ENCODE assay signal across 8 cellular contexts in the genomic region with DNA sequence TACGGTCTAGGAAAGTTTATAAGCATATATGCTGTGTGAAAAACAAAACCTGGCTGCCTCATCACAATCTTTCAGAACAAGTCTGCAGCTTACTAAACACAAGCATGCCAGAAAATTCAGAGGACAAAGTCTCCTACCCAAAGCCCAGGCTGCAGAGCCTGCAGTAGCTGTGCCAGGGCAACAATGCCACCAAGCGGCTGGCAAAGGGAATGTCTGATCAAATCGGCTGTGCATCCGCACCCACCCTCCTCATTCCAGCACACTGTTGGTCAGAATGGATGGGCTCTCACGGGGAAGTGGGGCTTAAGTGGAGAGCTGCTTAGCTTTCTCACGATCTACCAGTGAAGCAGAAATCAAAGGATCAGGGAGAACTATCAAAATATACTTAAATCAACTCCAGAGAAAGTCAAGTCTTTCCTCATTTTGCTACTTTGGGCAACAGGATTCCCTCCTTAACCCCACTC.
DNase-seq lines count a peak whose midpoint lies in the region; ATAC-seq and TF ChIP-seq lines count a peak whose summit lies in the region.

No MANE protein-coding gene starts in this region.

- peak overlapping the region; percentile 67 to 72 for H3K4me3 Mint-ChIP-seq in stimulated activated naive B cell treated with anti-CD40 and anti-IgM and Interleukin-4, amounts not matched to agents 10 μg/mL and 1 μg/mL and 100 μg/mL, for 72 hours

- H3K4me3 ChIP-seq in epithelial cell of esophagus (ENCODE audit: low read length): no peak overlapping the region

- peaks cover 39 to 54% of the 10 kb centered on the region in 2 donors for H3K36me3 Mint-ChIP-seq in stimulated activated naive B cell treated with anti-CD40 and anti-IgM and Interleukin-4, amounts not matched to agents 10 μg/mL and 1 μg/mL and 100 μg/mL, for 72 hours

- peak overlapping the region; percentile 93 for H3K27ac Mint-ChIP-seq in stimulated activated naive B cell treated with anti-CD40 and anti-IgM and Interleukin-4, amounts not matched to agents 10 μg/mL and 1 μg/mL and 100 μg/mL, for 72 hours

- peaks cover 0 to 4% of the 10 kb centered on the region in 2 donors for H3K9me3 Mint-ChIP-seq in stimulated activated naive B cell treated with anti-CD40 and anti-IgM and Interleukin-4, amounts not matched to agents 10 μg/mL and 1 μg/mL and 100 μg/mL, for 72 hours

- peaks cover 40 to 68% of the 10 kb centered on the region in 2 donors for H3K4me1 Mint-ChIP-seq in stimulated activated naive B cell treated with anti-CD40 and anti-IgM and Interleukin-4, amounts not matched to agents 10 μg/mL and 1 μg/mL and 100 μg/mL, for 72 hours

- no peaks in the 10 kb centered on the region for H3K27me3 Mint-ChIP-seq in stimulated activated naive B cell treated with anti-CD40 and anti-IgM and Interleukin-4, amounts not matched to agents 10 μg/mL and 1 μg/mL and 100 μg/mL, for 72 hours

- ATAC-seq in stimulated activated naive B cell treated with anti-CD40 and anti-IgM and Interleukin-4, amounts not matched to agents 10 μg/mL and 1 μg/mL and 100 μg/mL, for 72 hours (replicated peaks): peak; percentile 71
- ATAC-seq in GM21576 (IDR thresholded peaks at IDR 0.05; ENCODE audit: unreplicated experiment): no peak

- TF ChIP-seq CTCF in epithelial cell of esophagus (IDR thresholded peaks at IDR 0.05; ENCODE audit: insufficient read depth, low read depth, low read length, missing control alignments): peak; percentile 95

- peak; percentile 89 for DNase-seq in G401 (ENCODE audit: low spot score)
- peak; percentile 14 for DNase-seq in HS-27A (ENCODE audit: low read depth)
- DNase-seq in NOMO-1 (lab: John Stamatoyannopoulos, UW; ENCODE audit: unreplicated experiment in 2 of 2): peak; percentile 50 to 73
- peak; percentile 79 for DNase-seq in activated CD8-positive, alpha-beta memory T cell treated with anti-CD3 and anti-CD28 coated beads, Interleukin-2, amount 50 U/mL, for 48 hours
- peak; percentile 80 for DNase-seq in epithelial cell of esophagus (ENCODE audit: low read depth)
- DNase-seq in mucosa of gallbladder (ENCODE audit: low spot score): peak; percentile 65
- DNase-seq in stimulated activated naive B cell treated with anti-CD40 and anti-IgM and Interleukin-4, amounts not matched to agents 10 μg/mL and 1 μg/mL and 100 μg/mL, for 72 hours: no peak

- in situ Hi-C loops in G401 (cut with HindIII; ENCODE audit: low sequenced_read_pairs): no loop called here
